ENCODE assay signal across 21 cellular contexts in the genomic region with DNA sequence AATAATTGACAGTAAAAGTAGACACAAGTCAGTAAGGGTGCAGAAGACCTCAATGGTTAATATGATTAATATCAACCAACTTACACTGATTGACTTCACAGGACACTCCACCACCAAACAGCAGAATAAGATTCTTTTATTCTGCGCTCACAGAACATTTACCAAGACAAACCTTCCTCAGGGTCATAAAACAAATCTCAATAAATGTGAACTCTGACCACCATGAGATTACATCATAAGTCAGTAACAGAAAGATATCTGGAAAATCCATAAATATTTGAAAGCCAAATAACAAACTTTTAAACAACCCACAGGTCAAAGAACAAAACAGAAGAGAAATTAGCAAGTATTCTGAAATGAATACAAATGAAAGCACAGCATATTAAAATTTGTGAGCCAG.
DNase-seq lines count a peak whose midpoint lies in the region; ATAC-seq, FAIRE-seq and TF ChIP-seq lines count a peak whose summit lies in the region.
"Had no signal": no experiment of that assay in that cellular context is flagged by ENCODE, and none has a peak within 500 bp of the region (broad histone marks: within the 10 kb centered on the region; RNA-seq: fewer than 3 reads in every experiment).

No MANE protein-coding gene starts in this region.

- peak overlapping the region; percentile 59 to 63 for H3K27ac ChIP-seq in liver (ENCODE audit: low read depth in 1 of 2, low read length in 2 of 2)
- no peak overlapping the region for H3K27ac ChIP-seq in HepG2 (ENCODE audit: extremely low read length, insufficient read depth, low read length)
- no peak overlapping the region for H3K27ac ChIP-seq in small intestine (ENCODE audit: low read depth in 1 of 2, low read length in 1 of 2)
- H3K27ac ChIP-seq: 22Rv1; A549; BLaER1 treated with 17β-estradiol and CSF1 and Interleukin-3, amounts not matched to agents 10 nM and 100 nM; C4-2B had no signal

- BruUV-seq in HepG2 (replicated peaks; lab: Mats Ljungman, UMichigan) = no TSS peak

- peaks cover 2 to 21% (median 12%) of the 10 kb centered on the region in 4 donors for H3K4me1 ChIP-seq in liver (ENCODE audit: control insufficient read depth in 4 of 4, insufficient read depth in 4 of 4, low read length in 3 of 4)
- H3K4me1 ChIP-seq in HepG2 (ENCODE audit: insufficient read depth, low read length) = peaks cover 8% of the 10 kb centered on the region
- no peaks in the 10 kb centered on the region for H3K4me1 ChIP-seq in small intestine (ENCODE audit: control insufficient read depth in 2 of 2, insufficient read depth in 1 of 2, low read depth in 1 of 2, low read length in 1 of 2)
- H3K4me1 ChIP-seq: A549; BLaER1 treated with 17β-estradiol and CSF1 and Interleukin-3, amounts not matched to agents 10 nM and 100 nM; Caco-2 had no signal

- no peak overlapping the region for H3K27ac Mint-ChIP-seq in activated T-helper 17 cell treated with anti-CD3 and anti-CD28 coated beads, Interleukin-2, amount 50 U/mL, for 72 hours
- H3K27ac Mint-ChIP-seq: B cell; CD4-positive, alpha-beta T cell; CD8-positive, alpha-beta T cell had no signal

- H3K4me1 Mint-ChIP-seq in activated T-helper 17 cell treated with anti-CD3 and anti-CD28 coated beads, Interleukin-2, amount 50 U/mL, for 72 hours = no peaks in the 10 kb centered on the region
- H3K4me1 Mint-ChIP-seq: B cell had no signal

- TF ChIP-seq POLR2A in HepG2 (IDR thresholded peaks at IDR 0.05; ENCODE audit: insufficient read depth in 1 of 2, low read depth in 2 of 2, low read length in 2 of 2) = no peak

- POLR2A ChIA-PET in HepG2 (lab: Yijun Ruan, JAX) = no interaction called here

- intact Hi-C loops in HepG2 (cut with micrococcal nuclease; ENCODE audit: unreplicated experiment) = no loop called here

- CTCF ChIA-PET in HepG2 (lab: Yijun Ruan, JAX; ENCODE audit: low intra/inter-chr PET ratio, low total read pairs) = no interaction called here

- H3K27me3 ChIP-seq in liver (ENCODE audit: control insufficient read depth in 4 of 4, insufficient read depth in 4 of 4, low read length in 3 of 4) (no peaks in the 10 kb centered on the region), HepG2 (ENCODE audit: control insufficient read depth in 1 of 2, insufficient read depth in 2 of 2, low read length in 2 of 2) (no peaks in the 10 kb centered on the region), small intestine (ENCODE audit: control insufficient read depth in 2 of 2, insufficient read depth in 2 of 2, low read length in 2 of 2) (no peaks in the 10 kb centered on the region)
- H3K27me3 ChIP-seq: BLaER1 treated with 17β-estradiol and CSF1 and Interleukin-3, amounts not matched to agents 10 nM and 100 nM had no signal

- DNase-seq in HepG2 (ENCODE audit: low spot score) = no peak
- DNase-seq in left lobe of liver (ENCODE audit: low spot score) = no peak
- DNase-seq in small intestine = peak; percentile 51
- no peak for DNase-seq in NCI-H1105 treated with DMSO at 0.1 percent for 48 hours (lab: John Stamatoyannopoulos, UW)
- DNase-seq: AML-193; Caco-2; Calu3; CD4-positive, alpha-beta T cell; CD8-positive, alpha-beta T cell; DMS79 treated with DMSO at 0.1 percent for 48 hours; GF-D8 had no signal

- H4K20me1 ChIP-seq in HepG2 (ENCODE audit: insufficient read depth, low read length) = no peaks in the 10 kb centered on the region
- H4K20me1 ChIP-seq: BLaER1 treated with 17β-estradiol and CSF1 and Interleukin-3, amounts not matched to agents 10 nM and 100 nM had no signal

- peak overlapping the region in 2 of 3 donors; percentile 26 to 34 for H3K4me3 ChIP-seq in liver (ENCODE audit: low read depth in 1 of 3, low read length in 3 of 3)
- H3K4me3 ChIP-seq in HepG2 (replicated peaks in 1 of 3; ENCODE audit: insufficient read depth in 1 of 3, low read depth in 2 of 3, low read length in 3 of 3) = no peak overlapping the region
- H3K4me3 ChIP-seq in small intestine (ENCODE audit: low read depth in 1 of 2, low read length in 2 of 2) = no peak overlapping the region
- H3K4me3 ChIP-seq: A549; BLaER1 treated with 17β-estradiol and CSF1 and Interleukin-3, amounts not matched to agents 10 nM and 100 nM had no signal

- no peak for TF ChIP-seq EP300 in HepG2 (IDR thresholded peaks at IDR 0.05; ENCODE audit: low read depth in 2 of 2, low read length in 2 of 2)
- TF ChIP-seq EP300 in HepG2 (CRISPR knock-in tag; IDR thresholded peaks at IDR 0.05; ENCODE audit: borderline replicate concordance) = no peak

- H2AFZ ChIP-seq in HepG2 (ENCODE audit: low read length) = no peak overlapping the region

- 36% methylated on average over 1 of the region's 1 CpG for WGBS in liver
- WGBS in HepG2 (ENCODE audit: low lambda C conversion rate) = 89% methylated on average over 1 of the region's 1 CpG
- 32 to 64% (median 61%) methylated on average over 1 of the region's 1 CpG for WGBS in small intestine, 3 donors

- TF ChIP-seq CTCF in liver (IDR thresholded peaks at IDR 0.05; ENCODE audit: low read depth, low read length, missing input control) = no peak
- no peak for TF ChIP-seq CTCF in HepG2 (CRISPR knock-in tag; IDR thresholded peaks at IDR 0.05)

- H3K4me2 ChIP-seq in HepG2 (ENCODE audit: low read depth, low read length) = no peak overlapping the region
- H3K4me2 ChIP-seq: A549; BLaER1 treated with 17β-estradiol and CSF1 and Interleukin-3, amounts not matched to agents 10 nM and 100 nM had no signal

- H3K4me3 Mint-ChIP-seq in activated T-helper 17 cell treated with anti-CD3 and anti-CD28 coated beads, Interleukin-2, amount 50 U/mL, for 72 hours = no peak overlapping the region
- H3K4me3 Mint-ChIP-seq: B cell; CD4-positive, alpha-beta T cell; CD8-positive, alpha-beta T cell had no signal

- ATAC-seq in HepG2 (no peak), left lobe of liver (peak; percentile 45)
- no peak for ATAC-seq in activated T-helper 17 cell treated with anti-CD3 and anti-CD28 coated beads, Interleukin-2, amount 50 U/mL, for 72 hours (replicated peaks)
- ATAC-seq: A549; CD8-positive, alpha-beta T cell had no signal

- H3K27me3 Mint-ChIP-seq in activated T-helper 17 cell treated with anti-CD3 and anti-CD28 coated beads, Interleukin-2, amount 50 U/mL, for 72 hours = no peaks in the 10 kb centered on the region
- H3K27me3 Mint-ChIP-seq: B cell; CD4-positive, alpha-beta T cell had no signal

- no peaks in the 10 kb centered on the region for H3K79me2 ChIP-seq in HepG2 (ENCODE audit: insufficient read depth, low read length)

- FAIRE-seq in HepG2 (lab: Jason Lieb, UNC) (no peak), small intestine (lab: Jason Lieb, UNC) (no peak)
- FAIRE-seq: A549, D721Med, G401.6, GM12891 had no signal

- H3K36me3 Mint-ChIP-seq in activated T-helper 17 cell treated with anti-CD3 and anti-CD28 coated beads, Interleukin-2, amount 50 U/mL, for 72 hours (ENCODE audit: low read depth) = no peaks in the 10 kb centered on the region

- H3K9me3 ChIP-seq in liver (ENCODE audit: control insufficient read depth in 4 of 4, low read length in 3 of 4) (no peaks in the 10 kb centered on the region), HepG2 (ENCODE audit: low read length) (no peaks in the 10 kb centered on the region), small intestine (ENCODE audit: control insufficient read depth, low read depth) (no peaks in the 10 kb centered on the region)
- H3K9me3 ChIP-seq: A549 had no signal

- H3K9ac ChIP-seq in liver (ENCODE audit: low read depth in 1 of 2, low read length in 2 of 2) = peak overlapping the region in 1 of 2 donors; percentile 71
- no peak overlapping the region for H3K9ac ChIP-seq in HepG2 (ENCODE audit: insufficient read depth, low read depth, low read length)
- H3K9ac ChIP-seq: BLaER1 treated with 17β-estradiol and CSF1 and Interleukin-3, amounts not matched to agents 10 nM and 100 nM had no signal

- in situ Hi-C loops in HepG2 (cut with HindIII; ENCODE audit: extremely low pct_ligation_motif_present, low pct_unique_long_range_greater_than_20kb) = no loop called here

- no peaks in the 10 kb centered on the region for H3K9me3 Mint-ChIP-seq in activated T-helper 17 cell treated with anti-CD3 and anti-CD28 coated beads, Interleukin-2, amount 50 U/mL, for 72 hours

- H3K36me3 ChIP-seq in liver (ENCODE audit: control insufficient read depth in 4 of 4, insufficient read depth in 3 of 4, low read depth in 1 of 4, low read length in 3 of 4) (no peaks in the 10 kb centered on the region), HepG2 (replicated peaks in 1 of 2; ENCODE audit: control insufficient read depth in 1 of 2, insufficient read depth in 2 of 2, low read length in 2 of 2) (no peaks in the 10 kb centered on the region), small intestine (ENCODE audit: control insufficient read depth in 2 of 2, insufficient read depth in 2 of 2, low read length in 2 of 2) (no peaks in the 10 kb centered on the region)

- TF ChIP-seq RAD21 in liver (IDR thresholded peaks at IDR 0.05) (no peak), HepG2 (CRISPR knock-in tag; IDR thresholded peaks at IDR 0.05) (no peak)

TF ChIP-seq in liver, 16 proteins besides CTCF, POLR2A, EP300 and RAD21:
- TF ChIP-seq JUND (IDR thresholded peaks at IDR 0.05) (peak in 1 of 2 donors; percentile 44), RXRA (IDR thresholded peaks at IDR 0.05) (peak; percentile 19 to 65), HNF4A (conservative IDR thresholded peaks at IDR 0.05) (peak; percentile 46 to 65), FOXA2 (IDR thresholded peaks at IDR 0.05) (no peak)
TF ChIP-seq in liver: peak in this region for 3.

TF ChIP-seq in HepG2, 621 proteins besides CTCF, POLR2A, EP300 and RAD21 (continues in another document):
- TF ChIP-seq ZNF780A (CRISPR knock-in tag; IDR thresholded peaks at IDR 0.05) (no peak), NFE2L1 (CRISPR knock-in tag; IDR thresholded peaks at IDR 0.05; ENCODE audit: borderline replicate concordance) (no peak), ZNF333 (CRISPR knock-in tag; IDR thresholded peaks at IDR 0.05; ENCODE audit: borderline replicate concordance) (no peak), ZNF547 (CRISPR knock-in tag; IDR thresholded peaks at IDR 0.05) (no peak), ZFP62 (CRISPR knock-in tag; IDR thresholded peaks at IDR 0.05) (no peak), KLF15 (CRISPR knock-in tag; IDR thresholded peaks at IDR 0.05; ENCODE audit: borderline replicate concordance) (no peak), NR3C1 (CRISPR knock-in tag; IDR thresholded peaks at IDR 0.05) (no peak), SP1 (IDR thresholded peaks at IDR 0.05) (no peak), SP1 (CRISPR knock-in tag; IDR thresholded peaks at IDR 0.05) (no peak), ZNF816 (CRISPR knock-in tag; IDR thresholded peaks at IDR 0.05; ENCODE audit: borderline replicate concordance) (no peak), HNF4A (CRISPR knock-in tag; IDR thresholded peaks at IDR 0.05) (no peak)
- TF ChIP-seq, protein P1, sequence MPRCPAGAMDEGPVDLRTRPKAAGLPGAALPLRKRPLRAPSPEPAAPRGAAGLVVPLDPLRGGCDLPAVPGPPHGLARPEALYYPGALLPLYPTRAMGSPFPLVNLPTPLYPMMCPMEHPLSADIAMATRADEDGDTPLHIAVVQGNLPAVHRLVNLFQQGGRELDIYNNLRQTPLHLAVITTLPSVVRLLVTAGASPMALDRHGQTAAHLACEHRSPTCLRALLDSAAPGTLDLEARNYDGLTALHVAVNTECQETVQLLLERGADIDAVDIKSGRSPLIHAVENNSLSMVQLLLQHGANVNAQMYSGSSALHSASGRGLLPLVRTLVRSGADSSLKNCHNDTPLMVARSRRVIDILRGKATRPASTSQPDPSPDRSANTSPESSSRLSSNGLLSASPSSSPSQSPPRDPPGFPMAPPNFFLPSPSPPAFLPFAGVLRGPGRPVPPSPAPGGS (CRISPR knock-in tag; IDR thresholded peaks at IDR 0.05) = no peak

Comparison
In these comparisons a context has a peak if more than half of its experiments do, and no peak if none do; other contexts are left out.
1. H3K27ac ChIP-seq: peak in liver (2 of 2); none in HepG2 (single experiment) and small intestine (0 of 2).
2. H3K4me3 ChIP-seq: peak in liver (2 of 3); none in HepG2 (0 of 3) and small intestine (0 of 2).